Comparison of ENCODE assay signal across 30 cellular contexts in genomic region chr12:71144682-71145081, GRCh38. TPM values are rescaled to one million over a fixed set of nuclear protein-coding genes. Genes with fewer than 3 reads are reported as not detected.
"Had no signal": no experiment of that assay in that cellular context is flagged by ENCODE, and none has a peak within 500 bp of the region (broad histone marks: within the 10 kb centered on the region; RNA-seq: fewer than 3 reads in every experiment).

No MANE protein-coding gene starts in this region.

- H3K27ac ChIP-seq: colonic mucosa, esophagus squamous epithelium, heart right ventricle, lower lobe of right lung, right atrium auricular region, suprapubic skin had no signal

- H3K4me1 ChIP-seq: colonic mucosa, esophagus squamous epithelium, lower lobe of right lung, prostate gland, right atrium auricular region had no signal

- DNase-seq: colonic mucosa; effector CD8-positive, alpha-beta T cell; erythroblast; esophagus squamous epithelium; foreskin melanocyte; glutamatergic neuron; heart right ventricle; hypothalamus; immature natural killer cell; islet precursor cell; kidney glomerular epithelial cell; left ventricle myocardium superior; lower lobe of right lung; naive B cell; nucleus accumbens; stimulated activated CD4-positive, alpha-beta T cell treated with anti-CD3 and anti-CD28 coated beads, Interleukin-12 subunit alpha, Interleukin-12 subunit beta, amount 100 ng/mL, for 4 hours; stimulated activated CD4-positive, alpha-beta T cell treated with anti-CD3 and anti-CD28 coated beads, Interleukin-1b, Interleukin-23, amount 100 ng/mL, for 48 hours; stimulated activated CD4-positive, alpha-beta T cell treated with anti-CD3 and anti-CD28 coated beads, Interleukin-4, amount 100 ng/mL, for 1 hour; stimulated activated CD8-positive, alpha-beta memory T cell treated with anti-CD3 and anti-CD28 coated beads, Interleukin-4, amount 100 ng/mL, for 48 hours; stimulated activated naive CD4-positive, alpha-beta T cell; stimulated activated naive CD8-positive, alpha-beta T cell treated with anti-CD3 and anti-CD28 coated beads, Interleukin-15, amount 100 ng/mL, for 72 hours had no signal

- H3K27ac Mint-ChIP-seq: dendritic cell treated with granulocyte-macrophage colony-stimulating factor and Interleukin-4, amounts not matched to agents 40 ng/mL and 50 ng/mL, for 4 days; immature natural killer cell; natural killer cell treated with Interleukin-12 subunit alpha and Interleukin-12 subunit beta and Interleukin-15 and Interleukin-18, amount 100 ng/mL, for 72 hours; stimulated activated naive CD8-positive, alpha-beta T cell treated with anti-CD3 and anti-CD28 coated beads, Interleukin-15, amount 100 ng/mL, for 72 hours; type B pancreatic cell had no signal

- H3K4me1 Mint-ChIP-seq: immature natural killer cell; naive B cell; stimulated activated naive CD8-positive, alpha-beta T cell treated with anti-CD3 and anti-CD28 coated beads, Interleukin-15, amount 100 ng/mL, for 72 hours had no signal

- ATAC-seq: heart right ventricle; left ventricle myocardium superior; lower lobe of right lung; natural killer cell treated with Interleukin-12 subunit alpha and Interleukin-12 subunit beta and Interleukin-15 and Interleukin-18, amount 100 ng/mL, for 72 hours; sciatic nerve; stimulated activated naive CD8-positive, alpha-beta T cell treated with anti-CD3 and anti-CD28 coated beads, Interleukin-15, amount 100 ng/mL, for 72 hours had no signal

- H3K9me3 Mint-ChIP-seq: natural killer cell treated with Interleukin-12 subunit alpha and Interleukin-12 subunit beta and Interleukin-15 and Interleukin-18, amount 100 ng/mL, for 72 hours; stimulated activated naive CD8-positive, alpha-beta T cell treated with anti-CD3 and anti-CD28 coated beads, Interleukin-15, amount 100 ng/mL, for 72 hours; type B pancreatic cell had no signal

- H3K27me3 ChIP-seq: colonic mucosa, esophagus squamous epithelium, heart right ventricle, right atrium auricular region, suprapubic skin had no signal

- H3K4me3 ChIP-seq: colonic mucosa, esophagus squamous epithelium, heart right ventricle, lower lobe of right lung, prostate gland, right atrium auricular region, smooth muscle cell, suprapubic skin had no signal

- H3K36me3 ChIP-seq: colonic mucosa, esophagus squamous epithelium, heart right ventricle, lower lobe of right lung, prostate gland, right atrium auricular region, suprapubic skin had no signal

- H3K9me3 ChIP-seq: colonic mucosa, esophagus squamous epithelium, lower lobe of right lung, prostate gland, suprapubic skin had no signal

- H3K36me3 Mint-ChIP-seq: immature natural killer cell; naive B cell; natural killer cell treated with Interleukin-12 subunit alpha and Interleukin-12 subunit beta and Interleukin-15 and Interleukin-18, amount 100 ng/mL, for 72 hours; type B pancreatic cell had no signal

- H3K27me3 Mint-ChIP-seq: dendritic cell treated with granulocyte-macrophage colony-stimulating factor and Interleukin-4, amounts not matched to agents 40 ng/mL and 50 ng/mL, for 4 days; naive B cell; natural killer cell treated with Interleukin-12 subunit alpha and Interleukin-12 subunit beta and Interleukin-15 and Interleukin-18, amount 100 ng/mL, for 72 hours; stimulated activated naive CD8-positive, alpha-beta T cell treated with anti-CD3 and anti-CD28 coated beads, Interleukin-15, amount 100 ng/mL, for 72 hours; type B pancreatic cell had no signal

- H3K4me3 Mint-ChIP-seq: dendritic cell treated with granulocyte-macrophage colony-stimulating factor and Interleukin-4, amounts not matched to agents 40 ng/mL and 50 ng/mL, for 4 days; immature natural killer cell; naive B cell; natural killer cell treated with Interleukin-12 subunit alpha and Interleukin-12 subunit beta and Interleukin-15 and Interleukin-18, amount 100 ng/mL, for 72 hours; stimulated activated naive CD8-positive, alpha-beta T cell treated with anti-CD3 and anti-CD28 coated beads, Interleukin-15, amount 100 ng/mL, for 72 hours; type B pancreatic cell had no signal

RNA-seq across cellular contexts. Expression of gene TSPAN8, which starts 13.1 kb away (rescaled TPM):
- total RNA-seq: left ventricle myocardium superior; mononuclear cell; natural killer cell treated with Interleukin-12 subunit alpha and Interleukin-12 subunit beta and Interleukin-15 and Interleukin-18, amount 100 ng/mL, for 72 hours; smooth muscle cell had no signal
